Comparison of ENCODE assay signal across 8 cellular contexts in genomic region chr19:52297601-52298358, GRCh38. TPM values are rescaled to one million over a fixed set of nuclear protein-coding genes. Genes with fewer than 3 reads are reported as not detected.
DNase-seq lines count a peak whose midpoint lies in the region; ATAC-seq lines count a peak whose summit lies in the region.

No MANE protein-coding gene starts in this region.

- H3K36me3 ChIP-seq in iPS-18a (ENCODE audit: control insufficient read depth, low read depth, low read length), result peaks cover 29% of the 10 kb centered on the region

- H3K27ac ChIP-seq in iPS-18a (ENCODE audit: low read length), result no peak overlapping the region

- ATAC-seq in HG02623 (IDR thresholded peaks at IDR 0.05; ENCODE audit: unreplicated experiment) (peak; percentile 20), GM19467 (IDR thresholded peaks at IDR 0.05; ENCODE audit: unreplicated experiment) (no peak)
- ATAC-seq in stimulated activated effector memory CD8-positive, alpha-beta T cell treated with anti-CD3 and anti-CD28 coated beads, Interleukin-12 subunit alpha, Interleukin-12 subunit beta, amount 100 ng/mL, for 72 hours, result no peak

- H3K4me1 ChIP-seq in iPS-18a (ENCODE audit: control insufficient read depth, low read depth, low read length), result peaks cover 4% of the 10 kb centered on the region

- H3K4me3 ChIP-seq in iPS-18a (ENCODE audit: low read length), result peak overlapping the region; percentile 92

- peaks cover 17% of the 10 kb centered on the region for H3K4me1 Mint-ChIP-seq in activated T-helper 1 cell treated with anti-CD3 and anti-CD28 coated beads, Interleukin-12 subunit alpha, Interleukin-12 subunit beta, Interleukin-2, Interleukin-4 antibody, amounts not matched to agents 30 ng/mL and 10 ng/mL and 1 ng/mL, durations not matched to agents 14 hours and 24 hours and 36 hours (ENCODE audit: low read depth)
- H3K4me1 Mint-ChIP-seq in stimulated activated effector memory CD8-positive, alpha-beta T cell treated with anti-CD3 and anti-CD28 coated beads, Interleukin-12 subunit alpha, Interleukin-12 subunit beta, amount 100 ng/mL, for 72 hours, result peaks cover 20% of the 10 kb centered on the region

- H3K27me3 ChIP-seq in iPS-18a (ENCODE audit: control insufficient read depth, insufficient read depth, low read length), result peaks cover 8% of the 10 kb centered on the region

- H3K27ac Mint-ChIP-seq in activated T-helper 1 cell treated with anti-CD3 and anti-CD28 coated beads, Interleukin-12 subunit alpha, Interleukin-12 subunit beta, Interleukin-2, Interleukin-4 antibody, amounts not matched to agents 30 ng/mL and 10 ng/mL and 1 ng/mL, durations not matched to agents 14 hours and 24 hours and 36 hours, result peak overlapping the region; percentile 97
- H3K27ac Mint-ChIP-seq in stimulated activated effector memory CD8-positive, alpha-beta T cell treated with anti-CD3 and anti-CD28 coated beads, Interleukin-12 subunit alpha, Interleukin-12 subunit beta, amount 100 ng/mL, for 72 hours, result peak overlapping the region; percentile 100

- H3K9ac ChIP-seq in iPS-18a (ENCODE audit: low read length), result peak overlapping the region; percentile 93

- peaks cover 2% of the 10 kb centered on the region for H3K27me3 Mint-ChIP-seq in activated T-helper 1 cell treated with anti-CD3 and anti-CD28 coated beads, Interleukin-12 subunit alpha, Interleukin-12 subunit beta, Interleukin-2, Interleukin-4 antibody, amounts not matched to agents 30 ng/mL and 10 ng/mL and 1 ng/mL, durations not matched to agents 14 hours and 24 hours and 36 hours (ENCODE audit: insufficient read depth)

- intact Hi-C loops in activated T-helper 1 cell treated with anti-CD3 and anti-CD28 coated beads, Interleukin-12 subunit alpha, Interleukin-12 subunit beta, Interleukin-2, Interleukin-4 antibody, amounts not matched to agents 30 ng/mL and 10 ng/mL and 1 ng/mL, durations not matched to agents 14 hours and 24 hours and 36 hours (cut with micrococcal nuclease), result loop anchor here (1.0 to 5.0 kb wide), 3 partner anchors 28 to 341 kb away; partner anchors contain the start of genes ZNF766, ZNF808 and ZNF83

- peaks cover 51% of the 10 kb centered on the region for H3K36me3 Mint-ChIP-seq in activated T-helper 1 cell treated with anti-CD3 and anti-CD28 coated beads, Interleukin-12 subunit alpha, Interleukin-12 subunit beta, Interleukin-2, Interleukin-4 antibody, amounts not matched to agents 30 ng/mL and 10 ng/mL and 1 ng/mL, durations not matched to agents 14 hours and 24 hours and 36 hours (ENCODE audit: low read depth)
- peaks cover 73% of the 10 kb centered on the region for H3K36me3 Mint-ChIP-seq in stimulated activated effector memory CD8-positive, alpha-beta T cell treated with anti-CD3 and anti-CD28 coated beads, Interleukin-12 subunit alpha, Interleukin-12 subunit beta, amount 100 ng/mL, for 72 hours

- no peaks in the 10 kb centered on the region for H3K9me3 ChIP-seq in iPS-18a (ENCODE audit: control insufficient read depth, low read depth, low read length)

- peak; percentile 5 for DNase-seq in Daoy (ENCODE audit: low read depth)
- no peak for DNase-seq in activated T-helper 1 cell treated with anti-CD3 and anti-CD28 coated beads, Interleukin-12 subunit alpha, Interleukin-12 subunit beta, Interleukin-2, Interleukin-4 antibody, amounts not matched to agents 30 ng/mL and 10 ng/mL and 1 ng/mL, durations not matched to agents 14 hours and 24 hours and 36 hours (ENCODE audit: low spot score)
- no peak for DNase-seq in stimulated activated effector memory CD8-positive, alpha-beta T cell treated with anti-CD3 and anti-CD28 coated beads, Interleukin-12 subunit alpha, Interleukin-12 subunit beta, amount 100 ng/mL, for 72 hours (ENCODE audit: low spot score in 2 of 2)
- no peak for DNase-seq in iPS-NIHi11 (ENCODE audit: low spot score)
- DNase-seq in activated effector memory CD4-positive, alpha-beta T cell treated with anti-CD3 and anti-CD28 coated beads, Interleukin-2, amount 50 U/mL, for 16 hours, result no peak

- H3K4me3 Mint-ChIP-seq in activated T-helper 1 cell treated with anti-CD3 and anti-CD28 coated beads, Interleukin-12 subunit alpha, Interleukin-12 subunit beta, Interleukin-2, Interleukin-4 antibody, amounts not matched to agents 30 ng/mL and 10 ng/mL and 1 ng/mL, durations not matched to agents 14 hours and 24 hours and 36 hours, result peak overlapping the region; percentile 90
- peak overlapping the region; percentile 82 for H3K4me3 Mint-ChIP-seq in stimulated activated effector memory CD8-positive, alpha-beta T cell treated with anti-CD3 and anti-CD28 coated beads, Interleukin-12 subunit alpha, Interleukin-12 subunit beta, amount 100 ng/mL, for 72 hours

- H3K9me3 Mint-ChIP-seq in activated T-helper 1 cell treated with anti-CD3 and anti-CD28 coated beads, Interleukin-12 subunit alpha, Interleukin-12 subunit beta, Interleukin-2, Interleukin-4 antibody, amounts not matched to agents 30 ng/mL and 10 ng/mL and 1 ng/mL, durations not matched to agents 14 hours and 24 hours and 36 hours, result peaks cover 50% of the 10 kb centered on the region
- peaks cover 17% of the 10 kb centered on the region for H3K9me3 Mint-ChIP-seq in stimulated activated effector memory CD8-positive, alpha-beta T cell treated with anti-CD3 and anti-CD28 coated beads, Interleukin-12 subunit alpha, Interleukin-12 subunit beta, amount 100 ng/mL, for 72 hours

RNA-seq across cellular contexts. Expression of gene ZNF480, which starts 0.8 kb away (rescaled TPM):
- 8.6 and 10.7 TPM in 2 replicates for total RNA-seq in Daoy (2014; rRNA removed; shearing (Covaris generic))
- total RNA-seq in activated T-helper 1 cell treated with anti-CD3 and anti-CD28 coated beads, Interleukin-12 subunit alpha, Interleukin-12 subunit beta, Interleukin-2, Interleukin-4 antibody, amounts not matched to agents 30 ng/mL and 10 ng/mL and 1 ng/mL, durations not matched to agents 14 hours and 24 hours and 36 hours, result 3.5 and 4.8 TPM in 2 replicates

RNA-seq across cellular contexts. Expression of gene ZNF766, which starts 28.4 kb away (rescaled TPM):
- 7.5 and 12.5 TPM in 2 replicates for total RNA-seq in Daoy (2014; rRNA removed; shearing (Covaris generic))
- total RNA-seq in activated T-helper 1 cell treated with anti-CD3 and anti-CD28 coated beads, Interleukin-12 subunit alpha, Interleukin-12 subunit beta, Interleukin-2, Interleukin-4 antibody, amounts not matched to agents 30 ng/mL and 10 ng/mL and 1 ng/mL, durations not matched to agents 14 hours and 24 hours and 36 hours, result 13.8 and 16.5 TPM in 2 replicates

RNA-seq across cellular contexts. Expression of gene ZNF610, which starts 38.3 kb away (rescaled TPM):
- total RNA-seq in Daoy (2014; rRNA removed; shearing (Covaris generic)), result 3.8 and 6.5 TPM in 2 replicates
- total RNA-seq in activated T-helper 1 cell treated with anti-CD3 and anti-CD28 coated beads, Interleukin-12 subunit alpha, Interleukin-12 subunit beta, Interleukin-2, Interleukin-4 antibody, amounts not matched to agents 30 ng/mL and 10 ng/mL and 1 ng/mL, durations not matched to agents 14 hours and 24 hours and 36 hours, result 0.29 and 0.36 TPM in 2 replicates
